10 cellular contexts compared by ENCODE assay signal in the genomic region with DNA sequence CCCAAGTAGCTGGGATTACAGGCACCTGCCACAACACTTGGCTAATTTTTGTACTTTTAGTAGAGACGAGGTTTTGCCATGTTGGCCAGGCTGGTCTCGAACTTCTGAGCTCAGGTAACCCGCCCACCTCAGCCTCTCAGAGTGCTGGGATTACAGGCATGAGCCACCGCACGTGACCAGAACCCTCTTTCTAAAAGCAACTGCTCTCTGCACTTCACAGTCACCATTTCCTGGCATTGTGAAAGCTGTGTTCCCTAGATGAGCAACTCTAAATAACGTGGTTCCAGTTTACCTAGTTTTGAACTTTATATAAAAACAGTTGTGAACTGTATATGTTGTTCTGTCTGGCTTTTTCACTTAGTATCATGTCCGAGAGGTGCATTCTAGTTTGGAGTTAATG.
DNase-seq lines count a peak whose midpoint lies in the region; ATAC-seq, FAIRE-seq and TF ChIP-seq lines count a peak whose summit lies in the region.
"Had no signal": no experiment of that assay in that cellular context is flagged by ENCODE, and none has a peak within 500 bp of the region (broad histone marks: within the 10 kb centered on the region; RNA-seq: fewer than 3 reads in every experiment).

No MANE protein-coding gene starts in this region.

- peaks cover 0 to 16% (median 0%) of the 10 kb centered on the region in 6 donors for H3K36me3 ChIP-seq in spleen

- H3K27me3 ChIP-seq in spleen (replicated peaks in 1 of 7) = no peaks in the 10 kb centered on the region

- peak overlapping the region in 6 of 8 donors; percentile 7 to 70 (median 52) for H3K27ac ChIP-seq in spleen

- H3K4me1 ChIP-seq in spleen = peaks cover 0 to 52% (median 18%) of the 10 kb centered on the region in 6 donors

- DNase-seq in GM12892 (ENCODE audit: insufficient read length) (no peak), NOMO-1 treated with DMSO at 0.1 percent for 48 hours (lab: John Stamatoyannopoulos, UW; ENCODE audit: unreplicated experiment) (peak; percentile 27), spleen (no peak), NCI-H2081 (lab: John Stamatoyannopoulos, UW) (no peak), NCI-H2227 treated with DMSO at 0.1 percent for 48 hours (lab: John Stamatoyannopoulos, UW) (no peak), foreskin melanocyte (no peak)
- DNase-seq in activated naive CD4-positive, alpha-beta T cell treated with anti-CD3 and anti-CD28 coated beads, Interleukin-2, amount 50 U/mL, for 72 hours (ENCODE audit: low spot score in 2 of 2) = peak in 1 of 2 donors; percentile 48
- DNase-seq: NCI-H526 had no signal

- intact Hi-C loops in spleen (cut with DNase I; ENCODE audit: low total_unique reads) = no loop called here

- H3K9me3 Mint-ChIP-seq in activated naive CD4-positive, alpha-beta T cell treated with anti-CD3 and anti-CD28 coated beads, Interleukin-2, amount 50 U/mL, for 72 hours = no peaks in the 10 kb centered on the region

- no peak for TF ChIP-seq POLR2A in GM12892 (IDR thresholded peaks at IDR 0.05; ENCODE audit: low read depth, low read length)
- no peak for TF ChIP-seq POLR2A in spleen (IDR thresholded peaks at IDR 0.05)

- H3K9me3 ChIP-seq in spleen = no peaks in the 10 kb centered on the region

- peak; percentile 24 for FAIRE-seq in GM12892 (lab: Jason Lieb, UNC)
- FAIRE-seq: TTC549 had no signal

- WGBS in spleen, 5 donors = 30 to 44% (median 36%) methylated on average over 7 of the region's 7 CpGs

- no peak overlapping the region for H3K4me3 ChIP-seq in spleen

- H3K36me3 Mint-ChIP-seq in activated naive CD4-positive, alpha-beta T cell treated with anti-CD3 and anti-CD28 coated beads, Interleukin-2, amount 50 U/mL, for 72 hours = no peaks in the 10 kb centered on the region

- H3K27ac Mint-ChIP-seq in activated naive CD4-positive, alpha-beta T cell treated with anti-CD3 and anti-CD28 coated beads, Interleukin-2, amount 50 U/mL, for 72 hours = peak overlapping the region in 1 of 2 donors; percentile 46

- ATAC-seq in activated naive CD4-positive, alpha-beta T cell treated with anti-CD3 and anti-CD28 coated beads, Interleukin-2, amount 50 U/mL, for 72 hours = peak; percentile 78 to 91
- no peak for ATAC-seq in GM19452 (IDR thresholded peaks at IDR 0.05; ENCODE audit: unreplicated experiment)

- no peak for TF ChIP-seq CTCF in spleen (IDR thresholded peaks at IDR 0.05 in 8 of 11, conservative IDR thresholded peaks at IDR 0.05 in 3 of 11)
